30 cellular contexts compared by ENCODE assay signal in the genomic region with DNA sequence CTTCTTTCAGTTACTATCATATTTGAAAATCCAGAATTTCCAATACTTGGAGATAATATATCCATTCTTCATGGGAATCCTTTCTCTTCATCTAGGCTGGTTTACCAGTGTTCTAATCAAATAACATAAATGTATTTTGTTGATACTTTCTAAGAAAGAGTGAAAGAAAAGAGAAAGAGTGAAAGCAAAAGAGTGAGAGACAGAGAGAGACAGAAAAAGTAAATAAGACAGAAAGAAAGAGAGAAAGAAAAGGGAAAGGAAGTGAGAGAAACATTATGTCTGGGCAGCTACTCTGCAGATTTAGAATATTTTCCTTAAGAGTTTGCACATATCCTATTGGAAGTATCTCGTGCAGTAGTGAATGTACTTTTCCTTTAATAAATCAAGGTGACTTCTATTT.
"Had no signal": no experiment of that assay in that cellular context is flagged by ENCODE, and none has a peak within 500 bp of the region (broad histone marks: within the 10 kb centered on the region; RNA-seq: fewer than 3 reads in every experiment).

No MANE protein-coding gene starts in this region.

- H3K9me3 ChIP-seq: neutrophil, ovary, psoas muscle, right lobe of liver, sigmoid colon, suprapubic skin, testis, tibial artery, transverse colon, upper lobe of right lung, uterus had no signal

- H3K9ac ChIP-seq: parathyroid adenoma had no signal

- H3K27ac ChIP-seq: neutrophil, ovary, parathyroid adenoma, psoas muscle, right lobe of liver, sigmoid colon, suprapubic skin, testis, tibial artery, transverse colon, upper lobe of right lung, uterus had no signal

- ATAC-seq: naive thymus-derived CD4-positive, alpha-beta T cell; natural killer cell; psoas muscle; right cardiac atrium; right lobe of liver; stimulated activated effector memory CD8-positive, alpha-beta T cell treated with anti-CD3 and anti-CD28 coated beads, Interleukin-12 subunit alpha, Interleukin-12 subunit beta, amount 100 ng/mL, for 72 hours; stimulated activated naive CD8-positive, alpha-beta T cell treated with anti-CD3 and anti-CD28 coated beads, Interleukin-15, amount 100 ng/mL, for 72 hours; stimulated activated naive CD8-positive, alpha-beta T cell treated with anti-CD3 and anti-CD28 coated beads, Interleukin-15, Interleukin-2, amounts not matched to agents 100 U/mL and 50 U/mL, for 24 hours; upper lobe of right lung had no signal

- DNase-seq: naive thymus-derived CD4-positive, alpha-beta T cell; natural killer cell; nucleus accumbens; ovary; psoas muscle; right cardiac atrium; right lobe of liver; sigmoid colon; small intestine; stimulated activated CD4-positive, alpha-beta T cell treated with anti-CD3 and anti-CD28 coated beads, Interleukin-15, amount 100 ng/mL, for 24 hours; stimulated activated CD4-positive, alpha-beta T cell treated with anti-CD3 and anti-CD28 coated beads, Interleukin-2, amount 100 ng/mL, for 24 hours; stimulated activated CD4-positive, alpha-beta T cell treated with anti-CD3 and anti-CD28 coated beads, Interleukin-2, amount 100 ng/mL, for 48 hours; stimulated activated CD4-positive, alpha-beta T cell treated with anti-CD3 and anti-CD28 coated beads, Interleukin-4, amount 100 ng/mL, for 24 hours; stimulated activated naive CD4-positive, alpha-beta T cell; stimulated activated naive CD8-positive, alpha-beta T cell treated with anti-CD3 and anti-CD28 coated beads, Interleukin-15, amount 100 ng/mL, for 72 hours; stimulated activated naive CD8-positive, alpha-beta T cell treated with anti-CD3 and anti-CD28 coated beads, Interleukin-15, Interleukin-2, amounts not matched to agents 100 U/mL and 50 U/mL, for 24 hours; substantia nigra; testis; tibial artery; transverse colon; upper lobe of right lung; uterus had no signal

- H3K79me2 ChIP-seq: parathyroid adenoma had no signal

- H3K27me3 Mint-ChIP-seq: naive thymus-derived CD4-positive, alpha-beta T cell; progenitor cell of endocrine pancreas; type B pancreatic cell had no signal

- H3K27me3 ChIP-seq: neutrophil, ovary, right lobe of liver, sigmoid colon, suprapubic skin, testis, tibial artery, transverse colon, upper lobe of right lung, uterus had no signal

- H3K36me3 Mint-ChIP-seq: naive thymus-derived CD4-positive, alpha-beta T cell; natural killer cell; stimulated activated effector memory CD8-positive, alpha-beta T cell treated with anti-CD3 and anti-CD28 coated beads, Interleukin-12 subunit alpha, Interleukin-12 subunit beta, amount 100 ng/mL, for 72 hours; type B pancreatic cell had no signal

- H3K4me1 ChIP-seq: parathyroid adenoma, psoas muscle, right lobe of liver, sigmoid colon, suprapubic skin, testis, transverse colon, upper lobe of right lung, uterus had no signal

- H3K27ac Mint-ChIP-seq: naive thymus-derived CD4-positive, alpha-beta T cell; natural killer cell; nephron; progenitor cell of endocrine pancreas; stimulated activated effector memory CD8-positive, alpha-beta T cell treated with anti-CD3 and anti-CD28 coated beads, Interleukin-12 subunit alpha, Interleukin-12 subunit beta, amount 100 ng/mL, for 72 hours; stimulated activated naive CD8-positive, alpha-beta T cell treated with anti-CD3 and anti-CD28 coated beads, Interleukin-15, amount 100 ng/mL, for 72 hours; type B pancreatic cell had no signal

- H3K36me3 ChIP-seq: neutrophil, ovary, right lobe of liver, sigmoid colon, suprapubic skin, tibial artery, transverse colon, upper lobe of right lung, uterus had no signal

- H3K4me3 Mint-ChIP-seq: naive thymus-derived CD4-positive, alpha-beta T cell; natural killer cell; nephron; neural crest cell; stimulated activated effector memory CD8-positive, alpha-beta T cell treated with anti-CD3 and anti-CD28 coated beads, Interleukin-12 subunit alpha, Interleukin-12 subunit beta, amount 100 ng/mL, for 72 hours; stimulated activated naive CD8-positive, alpha-beta T cell treated with anti-CD3 and anti-CD28 coated beads, Interleukin-15, amount 100 ng/mL, for 72 hours; type B pancreatic cell had no signal

- H3K4me3 ChIP-seq: ovary, psoas muscle, right lobe of liver, sigmoid colon, suprapubic skin, testis, tibial artery, transverse colon, upper lobe of right lung, uterus had no signal

- H3K4me1 Mint-ChIP-seq: naive thymus-derived CD4-positive, alpha-beta T cell; natural killer cell; stimulated activated effector memory CD8-positive, alpha-beta T cell treated with anti-CD3 and anti-CD28 coated beads, Interleukin-12 subunit alpha, Interleukin-12 subunit beta, amount 100 ng/mL, for 72 hours; stimulated activated naive CD8-positive, alpha-beta T cell treated with anti-CD3 and anti-CD28 coated beads, Interleukin-15, amount 100 ng/mL, for 72 hours had no signal

- H3K9me3 Mint-ChIP-seq: natural killer cell; stimulated activated effector memory CD8-positive, alpha-beta T cell treated with anti-CD3 and anti-CD28 coated beads, Interleukin-12 subunit alpha, Interleukin-12 subunit beta, amount 100 ng/mL, for 72 hours had no signal
